ENCODE assay signal across 16 cellular contexts in genomic region chr5:8686707-8687106, GRCh38.
DNase-seq lines count a peak whose midpoint lies in the region; ATAC-seq and TF ChIP-seq lines count a peak whose summit lies in the region.
"Had no signal": no experiment of that assay in that cellular context is flagged by ENCODE, and none has a peak within 500 bp of the region (broad histone marks: within the 10 kb centered on the region; RNA-seq: fewer than 3 reads in every experiment).

No MANE protein-coding gene starts in this region.

- ATAC-seq in HG03521 (IDR thresholded peaks at IDR 0.05; ENCODE audit: unreplicated experiment): no peak
- ATAC-seq: left lung; naive thymus-derived CD8-positive, alpha-beta T cell had no signal

- peaks cover 0 to 18% (median 3%) of the 10 kb centered on the region in 4 donors for H3K4me1 ChIP-seq in tibial artery
- H3K4me1 ChIP-seq: left lung, psoas muscle had no signal

- peak; percentile 49 for DNase-seq in LHCN-M2 (ENCODE audit: low read depth)
- DNase-seq in brain microvascular endothelial cell: peak; percentile 37
- peak; percentile 22 for DNase-seq in inferior parietal cortex (ENCODE audit: extremely low spot score)
- no peak for DNase-seq in tibial artery
- DNase-seq in stimulated activated CD4-positive, alpha-beta T cell treated with anti-CD3 and anti-CD28 coated beads, Interleukin-1b, Interleukin-23, amount 100 ng/mL, for 48 hours: no peak
- DNase-seq in SHP77 treated with DMSO at 0.1 percent for 48 hours (lab: John Stamatoyannopoulos, UW): no peak
- DNase-seq: activated CD4-positive, alpha-beta T cell treated with anti-CD3 and anti-CD28 coated beads, Interleukin-2, amount 50 U/mL, for 4 hours; CD4-positive, CD25-positive, alpha-beta regulatory T cell; DND-41; left lung; naive thymus-derived CD8-positive, alpha-beta T cell; psoas muscle; stimulated activated CD4-positive, alpha-beta T cell treated with anti-CD3 and anti-CD28 coated beads, Interleukin-15, amount 100 ng/mL, for 24 hours; SW 1271 had no signal

- no peaks in the 10 kb centered on the region for H3K27me3 ChIP-seq in brain microvascular endothelial cell (replicated peaks)
- H3K27me3 ChIP-seq in tibial artery: no peaks in the 10 kb centered on the region
- H3K27me3 ChIP-seq: left lung had no signal

- H3K4me3 ChIP-seq in brain microvascular endothelial cell (ENCODE audit: low read depth, low read length) (no peak overlapping the region), tibial artery (peak overlapping the region; percentile 26 to 33)
- H3K4me3 ChIP-seq: left lung, psoas muscle had no signal

- intact Hi-C loops in tibial artery (cut with DNase I; ENCODE audit: low total_unique reads): no loop called here

- H3K36me3 ChIP-seq in brain microvascular endothelial cell (replicated peaks): no peaks in the 10 kb centered on the region
- no peaks in the 10 kb centered on the region for H3K36me3 ChIP-seq in tibial artery
- H3K36me3 ChIP-seq: left lung had no signal

- H3K9me3 ChIP-seq in tibial artery: no peaks in the 10 kb centered on the region
- H3K9me3 ChIP-seq: left lung, psoas muscle had no signal

- in situ Hi-C loops in brain microvascular endothelial cell (cut with HindIII; ENCODE audit: low pct_ligation_motif_present, low sequenced_read_pairs): no loop called here

- TF ChIP-seq CTCF in brain microvascular endothelial cell (IDR thresholded peaks at IDR 0.05; ENCODE audit: low read depth, low read length, missing control alignments) (no peak), tibial artery (IDR thresholded peaks at IDR 0.05) (no peak)

- no peak overlapping the region for H3K27ac ChIP-seq in brain microvascular endothelial cell
- H3K27ac ChIP-seq in tibial artery: peak overlapping the region; percentile 41 to 47
- H3K27ac ChIP-seq: epithelial cell of prostate, left lung, psoas muscle had no signal

Comparison
In these comparisons a context has a peak if more than half of its experiments do, and no peak if none do; other contexts are left out.
1. DNase-seq: peak in LHCN-M2 (single experiment), brain microvascular endothelial cell (single experiment) and inferior parietal cortex (single experiment); none in tibial artery (0 of 2), stimulated activated CD4-positive, alpha-beta T cell treated with anti-CD3 and anti-CD28 coated beads, Interleukin-1b, Interleukin-23, amount 100 ng/mL, for 48 hours (single experiment) and SHP77 treated with DMSO at 0.1 percent for 48 hours (single experiment).